ENCODE assay signal across 1 cellular context in the genomic region with DNA sequence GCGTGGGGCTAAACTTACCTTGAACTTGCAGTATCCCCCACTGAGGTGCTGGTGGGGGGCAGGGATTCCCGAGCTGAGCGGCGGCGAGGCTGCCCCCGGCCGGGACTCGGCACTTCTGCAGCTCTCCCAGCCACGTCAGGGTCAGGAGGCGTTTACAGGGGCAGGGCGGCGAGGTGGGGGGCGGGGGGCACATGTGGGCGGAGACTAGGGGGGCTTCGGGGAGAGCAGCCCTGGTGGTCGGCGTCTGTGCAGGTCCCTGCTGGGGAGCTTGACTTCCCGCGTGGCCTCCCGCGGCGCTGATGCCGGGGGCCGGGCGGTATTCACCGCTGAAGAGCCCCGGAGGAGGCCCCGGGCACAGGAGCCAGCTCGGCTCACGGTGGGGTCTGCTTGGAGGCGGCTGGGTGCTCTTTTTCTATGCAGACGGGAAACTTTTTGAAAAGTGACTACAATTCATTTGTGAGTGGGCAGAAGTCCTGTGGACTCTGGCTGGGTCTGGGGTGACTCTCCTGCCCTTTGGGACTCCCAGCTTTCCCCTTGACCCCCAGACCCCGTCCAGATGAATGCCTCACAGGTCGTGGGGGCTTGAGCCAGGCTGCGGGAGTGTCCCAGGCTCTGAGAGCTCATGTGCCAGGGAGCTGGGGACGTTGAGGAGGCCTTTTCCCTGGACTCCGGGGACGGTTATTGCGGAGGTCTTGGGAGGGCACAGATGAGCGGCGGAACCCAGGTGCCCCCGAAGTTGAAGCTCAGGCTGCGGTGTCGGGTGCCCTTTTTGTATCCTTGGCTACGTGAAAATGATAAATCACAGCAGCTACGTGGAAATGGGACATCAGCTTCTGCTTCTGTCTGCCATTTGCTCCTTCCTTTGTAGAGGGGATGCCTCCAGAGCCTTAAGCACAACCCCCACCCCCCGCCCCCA.
TF ChIP-seq lines count a peak whose summit lies in the region.

No MANE protein-coding gene starts in this region.

TF ChIP-seq in K562, 482 proteins besides CTCF, POLR2A, EP300 and RAD21 (continued from another document):
- TF ChIP-seq, protein P1, sequence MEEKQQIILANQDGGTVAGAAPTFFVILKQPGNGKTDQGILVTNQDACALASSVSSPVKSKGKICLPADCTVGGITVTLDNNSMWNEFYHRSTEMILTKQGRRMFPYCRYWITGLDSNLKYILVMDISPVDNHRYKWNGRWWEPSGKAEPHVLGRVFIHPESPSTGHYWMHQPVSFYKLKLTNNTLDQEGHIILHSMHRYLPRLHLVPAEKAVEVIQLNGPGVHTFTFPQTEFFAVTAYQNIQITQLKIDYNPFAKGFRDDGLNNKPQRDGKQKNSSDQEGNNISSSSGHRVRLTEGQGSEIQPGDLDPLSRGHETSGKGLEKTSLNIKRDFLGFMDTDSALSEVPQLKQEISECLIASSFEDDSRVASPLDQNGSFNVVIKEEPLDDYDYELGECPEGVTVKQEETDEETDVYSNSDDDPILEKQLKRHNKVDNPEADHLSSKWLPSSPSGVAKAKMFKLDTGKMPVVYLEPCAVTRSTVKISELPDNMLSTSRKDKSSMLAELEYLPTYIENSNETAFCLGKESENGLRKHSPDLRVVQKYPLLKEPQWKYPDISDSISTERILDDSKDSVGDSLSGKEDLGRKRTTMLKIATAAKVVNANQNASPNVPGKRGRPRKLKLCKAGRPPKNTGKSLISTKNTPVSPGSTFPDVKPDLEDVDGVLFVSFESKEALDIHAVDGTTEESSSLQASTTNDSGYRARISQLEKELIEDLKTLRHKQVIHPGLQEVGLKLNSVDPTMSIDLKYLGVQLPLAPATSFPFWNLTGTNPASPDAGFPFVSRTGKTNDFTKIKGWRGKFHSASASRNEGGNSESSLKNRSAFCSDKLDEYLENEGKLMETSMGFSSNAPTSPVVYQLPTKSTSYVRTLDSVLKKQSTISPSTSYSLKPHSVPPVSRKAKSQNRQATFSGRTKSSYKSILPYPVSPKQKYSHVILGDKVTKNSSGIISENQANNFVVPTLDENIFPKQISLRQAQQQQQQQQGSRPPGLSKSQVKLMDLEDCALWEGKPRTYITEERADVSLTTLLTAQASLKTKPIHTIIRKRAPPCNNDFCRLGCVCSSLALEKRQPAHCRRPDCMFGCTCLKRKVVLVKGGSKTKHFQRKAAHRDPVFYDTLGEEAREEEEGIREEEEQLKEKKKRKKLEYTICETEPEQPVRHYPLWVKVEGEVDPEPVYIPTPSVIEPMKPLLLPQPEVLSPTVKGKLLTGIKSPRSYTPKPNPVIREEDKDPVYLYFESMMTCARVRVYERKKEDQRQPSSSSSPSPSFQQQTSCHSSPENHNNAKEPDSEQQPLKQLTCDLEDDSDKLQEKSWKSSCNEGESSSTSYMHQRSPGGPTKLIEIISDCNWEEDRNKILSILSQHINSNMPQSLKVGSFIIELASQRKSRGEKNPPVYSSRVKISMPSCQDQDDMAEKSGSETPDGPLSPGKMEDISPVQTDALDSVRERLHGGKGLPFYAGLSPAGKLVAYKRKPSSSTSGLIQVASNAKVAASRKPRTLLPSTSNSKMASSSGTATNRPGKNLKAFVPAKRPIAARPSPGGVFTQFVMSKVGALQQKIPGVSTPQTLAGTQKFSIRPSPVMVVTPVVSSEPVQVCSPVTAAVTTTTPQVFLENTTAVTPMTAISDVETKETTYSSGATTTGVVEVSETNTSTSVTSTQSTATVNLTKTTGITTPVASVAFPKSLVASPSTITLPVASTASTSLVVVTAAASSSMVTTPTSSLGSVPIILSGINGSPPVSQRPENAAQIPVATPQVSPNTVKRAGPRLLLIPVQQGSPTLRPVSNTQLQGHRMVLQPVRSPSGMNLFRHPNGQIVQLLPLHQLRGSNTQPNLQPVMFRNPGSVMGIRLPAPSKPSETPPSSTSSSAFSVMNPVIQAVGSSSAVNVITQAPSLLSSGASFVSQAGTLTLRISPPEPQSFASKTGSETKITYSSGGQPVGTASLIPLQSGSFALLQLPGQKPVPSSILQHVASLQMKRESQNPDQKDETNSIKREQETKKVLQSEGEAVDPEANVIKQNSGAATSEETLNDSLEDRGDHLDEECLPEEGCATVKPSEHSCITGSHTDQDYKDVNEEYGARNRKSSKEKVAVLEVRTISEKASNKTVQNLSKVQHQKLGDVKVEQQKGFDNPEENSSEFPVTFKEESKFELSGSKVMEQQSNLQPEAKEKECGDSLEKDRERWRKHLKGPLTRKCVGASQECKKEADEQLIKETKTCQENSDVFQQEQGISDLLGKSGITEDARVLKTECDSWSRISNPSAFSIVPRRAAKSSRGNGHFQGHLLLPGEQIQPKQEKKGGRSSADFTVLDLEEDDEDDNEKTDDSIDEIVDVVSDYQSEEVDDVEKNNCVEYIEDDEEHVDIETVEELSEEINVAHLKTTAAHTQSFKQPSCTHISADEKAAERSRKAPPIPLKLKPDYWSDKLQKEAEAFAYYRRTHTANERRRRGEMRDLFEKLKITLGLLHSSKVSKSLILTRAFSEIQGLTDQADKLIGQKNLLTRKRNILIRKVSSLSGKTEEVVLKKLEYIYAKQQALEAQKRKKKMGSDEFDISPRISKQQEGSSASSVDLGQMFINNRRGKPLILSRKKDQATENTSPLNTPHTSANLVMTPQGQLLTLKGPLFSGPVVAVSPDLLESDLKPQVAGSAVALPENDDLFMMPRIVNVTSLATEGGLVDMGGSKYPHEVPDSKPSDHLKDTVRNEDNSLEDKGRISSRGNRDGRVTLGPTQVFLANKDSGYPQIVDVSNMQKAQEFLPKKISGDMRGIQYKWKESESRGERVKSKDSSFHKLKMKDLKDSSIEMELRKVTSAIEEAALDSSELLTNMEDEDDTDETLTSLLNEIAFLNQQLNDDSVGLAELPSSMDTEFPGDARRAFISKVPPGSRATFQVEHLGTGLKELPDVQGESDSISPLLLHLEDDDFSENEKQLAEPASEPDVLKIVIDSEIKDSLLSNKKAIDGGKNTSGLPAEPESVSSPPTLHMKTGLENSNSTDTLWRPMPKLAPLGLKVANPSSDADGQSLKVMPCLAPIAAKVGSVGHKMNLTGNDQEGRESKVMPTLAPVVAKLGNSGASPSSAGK (IDR thresholded peaks at IDR 0.05) = no peak
- no peak for TF ChIP-seq BHLHE40 (IDR thresholded peaks at IDR 0.05; ENCODE audit: low read length)
TF ChIP-seq in K562: peak in this region for 1.
